26 cellular contexts compared by ENCODE assay signal in the genomic region with DNA sequence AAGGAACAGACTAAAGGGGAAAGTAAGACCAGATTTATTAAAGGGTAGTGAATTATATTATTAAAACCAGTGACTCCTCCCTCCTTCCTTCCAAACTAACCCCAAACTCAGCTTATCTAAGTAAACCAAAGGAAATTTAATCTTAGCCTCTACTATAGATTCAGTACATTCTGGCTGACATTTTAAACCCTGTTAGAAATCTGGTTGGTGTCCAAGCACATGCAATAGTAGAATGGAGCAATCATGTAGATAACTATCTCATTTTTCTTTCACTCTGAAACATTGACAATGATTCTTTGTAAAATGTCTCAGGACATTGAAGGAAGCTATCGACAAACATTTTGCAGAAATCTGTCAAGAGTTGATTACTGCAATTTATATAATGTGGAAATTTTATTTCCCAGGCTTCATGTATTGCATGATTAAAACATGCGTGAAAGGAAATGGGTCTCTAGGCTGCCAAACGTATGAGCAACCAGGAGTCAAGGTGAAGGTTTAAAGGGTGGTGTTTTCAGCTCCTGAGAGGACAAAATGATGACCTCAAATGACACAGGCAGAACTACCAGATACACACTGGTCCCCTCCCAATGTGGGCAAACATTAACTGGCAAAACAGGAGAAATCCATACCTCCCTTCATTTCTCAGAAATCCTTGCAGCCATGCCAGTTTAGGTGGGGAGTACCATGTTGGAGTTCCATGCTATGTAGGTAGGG. TPM values are rescaled to one million over a fixed set of nuclear protein-coding genes. Genes with fewer than 3 reads are reported as not detected.
DNase-seq lines count a peak whose midpoint lies in the region; ATAC-seq, FAIRE-seq and TF ChIP-seq lines count a peak whose summit lies in the region.
"Had no signal": no experiment of that assay in that cellular context is flagged by ENCODE, and none has a peak within 500 bp of the region (broad histone marks: within the 10 kb centered on the region; RNA-seq: fewer than 3 reads in every experiment).

No MANE protein-coding gene starts in this region.

- H3K27me3 ChIP-seq in Karpas-422 (ENCODE audit: low read length): no peaks in the 10 kb centered on the region
- H3K27me3 ChIP-seq: dorsolateral prefrontal cortex, MG63, tibial nerve had no signal

- peaks cover 18% of the 10 kb centered on the region for H3K36me3 Mint-ChIP-seq in activated T-helper 2 cell treated with anti-CD3 and anti-CD28 coated beads, Interferon-gamma antibody, Interleukin-2, Interleukin-4, amounts not matched to agents 10 μg/mL and 5 μg/mL and 100 μg/mL, durations not matched to agents 14 hours and 24 hours and 36 hours (ENCODE audit: low read depth)

- TF ChIP-seq RAD21 in A549 (conservative IDR thresholded peaks at IDR 0.05 in 1 of 2, IDR thresholded peaks at IDR 0.05 in 1 of 2): no peak

- POLR2A ChIA-PET in A549 (lab: Yijun Ruan, JAX): interaction anchor here (0.6 kb wide), 1 partner anchor 173 kb away, joined by 3 read pairs; no protein-coding TSS in a partner anchor

- TF ChIP-seq CTCF in A549 (IDR thresholded peaks at IDR 0.05) (no peak), fibroblast of villous mesenchyme (IDR thresholded peaks at IDR 0.05; ENCODE audit: insufficient read depth, low read depth, low read length) (no peak)

- no peaks in the 10 kb centered on the region for H3K36me3 ChIP-seq in Karpas-422 (ENCODE audit: insufficient read depth, low read length)
- H3K36me3 ChIP-seq: MG63, tibial nerve had no signal

- H3K4me3 Mint-ChIP-seq in activated T-helper 2 cell treated with anti-CD3 and anti-CD28 coated beads, Interferon-gamma antibody, Interleukin-2, Interleukin-4, amounts not matched to agents 10 μg/mL and 5 μg/mL and 100 μg/mL, durations not matched to agents 14 hours and 24 hours and 36 hours (ENCODE audit: low read depth): peak overlapping the region; percentile 56
- H3K4me3 Mint-ChIP-seq: CD8-positive, alpha-beta memory T cell; central memory CD8-positive, alpha-beta T cell had no signal

- no peaks in the 10 kb centered on the region for H3K79me2 ChIP-seq in Karpas-422 (ENCODE audit: low read length)

- WGBS in A549 (ENCODE audit: missing lambda C conversion rate): 78% methylated on average over 3 of the region's 3 CpGs

- H3K27ac ChIP-seq in A549 (0 out of 6 replicates have a peak overlapping the region, but pooled peaks of 1 of the 2 experiments have one; percentile 16), Karpas-422 (ENCODE audit: low read length) (no peak overlapping the region)
- H3K27ac ChIP-seq: dorsolateral prefrontal cortex, tibial nerve had no signal

- ATAC-seq in A549: no peak
- ATAC-seq: Panc1 had no signal

- FAIRE-seq in A549 (lab: Jason Lieb, UNC) (no peak), GM19239 (lab: Jason Lieb, UNC) (no peak)
- FAIRE-seq: endothelial cell of umbilical vein, G401.6, H1 had no signal

- H3K4me1 ChIP-seq in A549 (peaks cover 26% of the 10 kb centered on the region), Karpas-422 (ENCODE audit: low read length) (no peaks in the 10 kb centered on the region)
- H3K4me1 ChIP-seq: tibial nerve had no signal

- no peaks in the 10 kb centered on the region for H4K20me1 ChIP-seq in Karpas-422 (ENCODE audit: insufficient read depth, low read depth, low read length)

- H3K9me3 ChIP-seq in A549 (no peaks in the 10 kb centered on the region), Karpas-422 (ENCODE audit: low read length) (no peaks in the 10 kb centered on the region)
- H3K9me3 ChIP-seq: MG63 had no signal

- H3K4me3 ChIP-seq in A549 (no peak overlapping the region), fibroblast of villous mesenchyme (ENCODE audit: low read depth, low read length) (no peak overlapping the region), Karpas-422 (ENCODE audit: low read length) (no peak overlapping the region)
- H3K4me3 ChIP-seq: dorsolateral prefrontal cortex, MG63, tibial nerve had no signal

- TF ChIP-seq POLR2A in A549 (IDR thresholded peaks at IDR 0.05; ENCODE audit: low read length): no peak

- no peaks in the 10 kb centered on the region for H3K9me2 ChIP-seq in Karpas-422 (replicated peaks; ENCODE audit: insufficient read depth, low read length)

- H3K9ac ChIP-seq in Karpas-422 (ENCODE audit: low read length): no peak overlapping the region

- peak overlapping the region; percentile 5; the same call in 1 of the 3 replicates for H3K4me2 ChIP-seq in A549
- no peak overlapping the region for H3K4me2 ChIP-seq in Karpas-422 (ENCODE audit: low read depth, low read length, poor library complexity, severe bottlenecking)

- intact Hi-C loops in activated T-helper 2 cell treated with anti-CD3 and anti-CD28 coated beads, Interferon-gamma antibody, Interleukin-2, Interleukin-4, amounts not matched to agents 10 μg/mL and 5 μg/mL and 100 μg/mL, durations not matched to agents 14 hours and 24 hours and 36 hours (cut with micrococcal nuclease): loop anchor here (1.0 to 10.0 kb wide), 6 partner anchors 11 to 483 kb away; no protein-coding TSS in a partner anchor

- CTCF ChIA-PET in A549 (lab: Yijun Ruan, JAX): no interaction called here

- H3K27ac Mint-ChIP-seq in activated T-helper 2 cell treated with anti-CD3 and anti-CD28 coated beads, Interferon-gamma antibody, Interleukin-2, Interleukin-4, amounts not matched to agents 10 μg/mL and 5 μg/mL and 100 μg/mL, durations not matched to agents 14 hours and 24 hours and 36 hours: peak overlapping the region; percentile 99
- H3K27ac Mint-ChIP-seq: CD8-positive, alpha-beta memory T cell; progenitor cell of endocrine pancreas had no signal

- H3K4me1 Mint-ChIP-seq in activated T-helper 2 cell treated with anti-CD3 and anti-CD28 coated beads, Interferon-gamma antibody, Interleukin-2, Interleukin-4, amounts not matched to agents 10 μg/mL and 5 μg/mL and 100 μg/mL, durations not matched to agents 14 hours and 24 hours and 36 hours (ENCODE audit: low read depth): peaks cover 49% of the 10 kb centered on the region
- H3K4me1 Mint-ChIP-seq: CD8-positive, alpha-beta memory T cell; central memory CD8-positive, alpha-beta T cell had no signal

- H3K27me3 Mint-ChIP-seq in activated T-helper 2 cell treated with anti-CD3 and anti-CD28 coated beads, Interferon-gamma antibody, Interleukin-2, Interleukin-4, amounts not matched to agents 10 μg/mL and 5 μg/mL and 100 μg/mL, durations not matched to agents 14 hours and 24 hours and 36 hours (ENCODE audit: low read depth): no peaks in the 10 kb centered on the region
- H3K27me3 Mint-ChIP-seq: central memory CD8-positive, alpha-beta T cell; progenitor cell of endocrine pancreas had no signal

- DNase-seq in NCI-H2196 (lab: John Stamatoyannopoulos, UW; ENCODE audit: unreplicated experiment) (peak; percentile 10), NCI-H2196 treated with DMSO at 0.1 percent for 48 hours (lab: John Stamatoyannopoulos, UW; ENCODE audit: unreplicated experiment) (no peak), A549 (ENCODE audit: low read depth in 1 of 2, low spot score in 1 of 2) (no peak), fibroblast of villous mesenchyme (ENCODE audit: low read depth) (peak; percentile 22), NCI-H146 treated with DMSO at 0.1 percent for 48 hours (lab: John Stamatoyannopoulos, UW; ENCODE audit: unreplicated experiment) (no peak), Karpas-422 (no peak), GM19239 (ENCODE audit: insufficient read length, low spot score) (no peak)
- DNase-seq in activated T-helper 2 cell treated with anti-CD3 and anti-CD28 coated beads, Interferon-gamma antibody, Interleukin-2, Interleukin-4, amounts not matched to agents 10 μg/mL and 5 μg/mL and 100 μg/mL, durations not matched to agents 14 hours and 24 hours and 36 hours (ENCODE audit: low spot score): no peak
- DNase-seq: activated gamma-delta T cell; AML-193; CD8-positive, alpha-beta memory T cell; DMS153; dorsolateral prefrontal cortex; kidney glomerular epithelial cell; MG63; NCI-H1436 treated with DMSO at 0.1 percent for 48 hours; NCI-H524 treated with DMSO at 0.1 percent for 48 hours; SIG-M5 had no signal

- no peak overlapping the region for H2AFZ ChIP-seq in Karpas-422 (ENCODE audit: low read length)

- no peaks in the 10 kb centered on the region for H3K9me3 Mint-ChIP-seq in activated T-helper 2 cell treated with anti-CD3 and anti-CD28 coated beads, Interferon-gamma antibody, Interleukin-2, Interleukin-4, amounts not matched to agents 10 μg/mL and 5 μg/mL and 100 μg/mL, durations not matched to agents 14 hours and 24 hours and 36 hours
- H3K9me3 Mint-ChIP-seq: central memory CD8-positive, alpha-beta T cell had no signal

- no peak for TF ChIP-seq EP300 in A549 (IDR thresholded peaks at IDR 0.05)

TF ChIP-seq in A549, 52 proteins besides CTCF, POLR2A, EP300 and RAD21 (continues in another document):
- TF ChIP-seq ESRRA (IDR thresholded peaks at IDR 0.05; ENCODE audit: borderline replicate concordance, low read length) (no peak), EHMT2 (IDR thresholded peaks at IDR 0.05; ENCODE audit: low read depth) (no peak), RARB (CRISPR knock-in tag; IDR thresholded peaks at IDR 0.05) (no peak), JUNB (IDR thresholded peaks at IDR 0.05) (no peak), HEYL (CRISPR knock-in tag; IDR thresholded peaks at IDR 0.05) (no peak), HOXA7 (CRISPR knock-in tag; IDR thresholded peaks at IDR 0.05) (no peak)
- TF ChIP-seq, protein P1, sequence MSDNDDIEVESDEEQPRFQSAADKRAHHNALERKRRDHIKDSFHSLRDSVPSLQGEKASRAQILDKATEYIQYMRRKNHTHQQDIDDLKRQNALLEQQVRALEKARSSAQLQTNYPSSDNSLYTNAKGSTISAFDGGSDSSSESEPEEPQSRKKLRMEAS (IDR thresholded peaks at IDR 0.05): no peak
- TF ChIP-seq, protein P2, sequence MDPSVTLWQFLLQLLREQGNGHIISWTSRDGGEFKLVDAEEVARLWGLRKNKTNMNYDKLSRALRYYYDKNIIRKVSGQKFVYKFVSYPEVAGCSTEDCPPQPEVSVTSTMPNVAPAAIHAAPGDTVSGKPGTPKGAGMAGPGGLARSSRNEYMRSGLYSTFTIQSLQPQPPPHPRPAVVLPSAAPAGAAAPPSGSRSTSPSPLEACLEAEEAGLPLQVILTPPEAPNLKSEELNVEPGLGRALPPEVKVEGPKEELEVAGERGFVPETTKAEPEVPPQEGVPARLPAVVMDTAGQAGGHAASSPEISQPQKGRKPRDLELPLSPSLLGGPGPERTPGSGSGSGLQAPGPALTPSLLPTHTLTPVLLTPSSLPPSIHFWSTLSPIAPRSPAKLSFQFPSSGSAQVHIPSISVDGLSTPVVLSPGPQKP (IDR thresholded peaks at IDR 0.05; ENCODE audit: low read depth, low read length): no peak

RNA-seq across cellular contexts. Expression of a gene that starts 58.2 kb away (rescaled TPM):
- 37.3 and 38.1 TPM in 2 replicates for polyA plus RNA-seq in A549 (2011; rRNA removed)
- 53.4 and 68.8 TPM in 2 replicates for polyA plus RNA-seq in A549 (2012; cell fraction: cytosol; rRNA removed)
- polyA plus RNA-seq in A549 (2012; cell fraction: nucleus; rRNA removed): 63.9 and 115 TPM in 2 replicates
- 33.2 to 43.3 TPM (median 41.5 TPM) in 3 replicates for polyA plus RNA-seq in A549 (2017; fragmentation: RNase III; extraction: RNeasy Plus Mini Kit Qiagen cat#74134 plus additional on column Dnase treatment)
- 37.6 and 44.1 TPM in 2 replicates for polyA minus RNA-seq in A549 (2011; rRNA and poly(A)+ RNA removed)
- total RNA-seq in activated T-helper 2 cell treated with anti-CD3 and anti-CD28 coated beads, Interferon-gamma antibody, Interleukin-2, Interleukin-4, amounts not matched to agents 10 μg/mL and 5 μg/mL and 100 μg/mL, durations not matched to agents 14 hours and 24 hours and 36 hours: 32.9 and 34.8 TPM in 2 replicates
- total RNA-seq in fibroblast of villous mesenchyme: 0.64 and 0.86 TPM in 2 replicates
- total RNA-seq in Karpas-422 (2014; rRNA removed; shearing (Covaris generic); ENCODE audit: low replicate concordance): not detected in 2 replicates
- total RNA-seq: endothelial cell of umbilical vein, lung microvascular endothelial cell had no signal
- polyA plus RNA-seq: CD8-positive, alpha-beta memory T cell; endothelial cell of umbilical vein had no signal

Comparison
In these comparisons a context has a peak if more than half of its experiments do, and no peak if none do; other contexts are left out.
1. DNase-seq: peak in NCI-H2196 (single experiment) and fibroblast of villous mesenchyme (single experiment); none in NCI-H2196 treated with DMSO at 0.1 percent for 48 hours (single experiment), A549 (0 of 2), activated T-helper 2 cell treated with anti-CD3 and anti-CD28 coated beads, Interferon-gamma antibody, Interleukin-2, Interleukin-4, amounts not matched to agents 10 μg/mL and 5 μg/mL and 100 μg/mL, durations not matched to agents 14 hours and 24 hours and 36 hours (single experiment), NCI-H146 treated with DMSO at 0.1 percent for 48 hours (single experiment), Karpas-422 (single experiment) and GM19239 (single experiment).
2. RNA of a gene that starts 58.2 kb away (total RNA-seq): 32.9 to 34.8 TPM in activated T-helper 2 cell treated with anti-CD3 and anti-CD28 coated beads, Interferon-gamma antibody, Interleukin-2, Interleukin-4, amounts not matched to agents 10 μg/mL and 5 μg/mL and 100 μg/mL, durations not matched to agents 14 hours and 24 hours and 36 hours; 0.64 to 0.86 TPM in fibroblast of villous mesenchyme and not detected in Karpas-422; every median in the first group is over 10 times any median in the second.